Comparison of ENCODE assay signal across 7 cellular contexts in genomic region chr21:36209626-36210171, GRCh38. TPM values are rescaled to one million over a fixed set of nuclear protein-coding genes. Genes with fewer than 3 reads are reported as not detected.
DNase-seq lines count a peak whose midpoint lies in the region; ATAC-seq, FAIRE-seq and TF ChIP-seq lines count a peak whose summit lies in the region.

No MANE protein-coding gene starts in this region.

- TF ChIP-seq CTCF in body of pancreas (IDR thresholded peaks at IDR 0.05) (peak in 6 of 7 experiments; percentile 33 to 80 (median 75)), stomach (IDR thresholded peaks at IDR 0.05) (peak in 5 of 7 experiments; percentile 24 to 85 (median 51))

- 50 to 58% methylated on average over 11 of the region's 11 CpGs for WGBS in body of pancreas, 2 donors
- WGBS in stomach, 5 donors = 70 to 77% (median 73%) methylated on average over 11 of the region's 11 CpGs

- H3K27ac ChIP-seq in SJCRH30 (no peak overlapping the region), body of pancreas (no peak overlapping the region), stomach (peak overlapping the region in 2 of 5 donors; percentile 10 to 59)

- H3K9me3 ChIP-seq in SJCRH30 (replicated peaks) = no peaks in the 10 kb centered on the region
- no peaks in the 10 kb centered on the region for H3K9me3 ChIP-seq in body of pancreas
- no peaks in the 10 kb centered on the region for H3K9me3 ChIP-seq in stomach

- TF ChIP-seq POLR2A in body of pancreas (IDR thresholded peaks at IDR 0.05) (no peak), stomach (IDR thresholded peaks at IDR 0.05) (no peak)

- ATAC-seq in body of pancreas (peak; percentile 72), GM18873 (IDR thresholded peaks at IDR 0.05; ENCODE audit: low FRiP score, unreplicated experiment) (no peak)

- peak; percentile 47 to 62 for DNase-seq in Kasumi-1 (lab: John Stamatoyannopoulos, UW)
- DNase-seq in SJCRH30 = peak; percentile 15 to 41
- peak; percentile 72 to 82 (median 76) for DNase-seq in body of pancreas
- DNase-seq in left kidney (ENCODE audit: low read depth, low spot score) = peak; percentile 90
- peak; percentile 70 for DNase-seq in stomach

- no peaks in the 10 kb centered on the region for H3K36me3 ChIP-seq in SJCRH30
- peaks cover 0 to 1% of the 10 kb centered on the region in 2 donors for H3K36me3 ChIP-seq in body of pancreas (replicated peaks in 1 of 2; ENCODE audit: insufficient read depth in 1 of 2, low read depth in 2 of 2)
- H3K36me3 ChIP-seq in stomach = peaks cover 17 to 62% (median 59%) of the 10 kb centered on the region in 4 donors

- H3K4me1 ChIP-seq in SJCRH30 (0 out of 2 replicates have a peak, but pooled peaks cover 5% of the 10 kb centered on the region), body of pancreas (peaks cover 8% of the 10 kb centered on the region), stomach (peaks cover 0 to 14% (median 0%) of the 10 kb centered on the region in 4 donors)

- H3K4me3 ChIP-seq in SJCRH30 = no peak overlapping the region
- H3K4me3 ChIP-seq in body of pancreas = no peak overlapping the region
- H3K4me3 ChIP-seq in stomach = no peak overlapping the region

- no peak for TF ChIP-seq EP300 in stomach (IDR thresholded peaks at IDR 0.05)

- FAIRE-seq in G401.6 (lab: Jason Lieb, UNC) = peak; percentile 76

- H3K27me3 ChIP-seq in SJCRH30 (no peaks in the 10 kb centered on the region), body of pancreas (no peaks in the 10 kb centered on the region), stomach (no peaks in the 10 kb centered on the region)

- intact Hi-C loops in body of pancreas (cut with DNase I) (loop anchor here (5.0 kb wide), 1 partner anchor 62 kb away; no protein-coding TSS in a partner anchor), stomach (cut with DNase I; ENCODE audit: low total_unique reads) (loop anchor here (10.0 kb wide), 1 partner anchor 65 kb away; no protein-coding TSS in a partner anchor)

RNA-seq across cellular contexts. Expression of gene DOP1B, which starts 53.1 kb away (rescaled TPM):
- 8.2 and 13.0 TPM in 2 replicates for total RNA-seq in SJCRH30 (2014; rRNA removed; shearing (Covaris generic))
- total RNA-seq in body of pancreas (10 to 100 TPM in 1 of 2 donors, 1 to 10 TPM in 1; 4.6 to 15.3 TPM), stomach (10 to 100 TPM; 33.8 to 63.2 (median 49.2) TPM)
- 10 to 100 TPM in 1 of 3 donors, 1 to 10 TPM in 2; 4.1 to 16.5 (median 4.6) TPM for polyA plus RNA-seq in stomach

Comparison
In these comparisons a context has a peak if more than half of its experiments do, and no peak if none do; other contexts are left out.
1. DNase-seq: peak in every context shown above with its lines; median percentile 90 in left kidney; 76 in body of pancreas; 70 in stomach; 54 in Kasumi-1; 28 in SJCRH30.